8 cellular contexts compared by ENCODE assay signal in the genomic region with DNA sequence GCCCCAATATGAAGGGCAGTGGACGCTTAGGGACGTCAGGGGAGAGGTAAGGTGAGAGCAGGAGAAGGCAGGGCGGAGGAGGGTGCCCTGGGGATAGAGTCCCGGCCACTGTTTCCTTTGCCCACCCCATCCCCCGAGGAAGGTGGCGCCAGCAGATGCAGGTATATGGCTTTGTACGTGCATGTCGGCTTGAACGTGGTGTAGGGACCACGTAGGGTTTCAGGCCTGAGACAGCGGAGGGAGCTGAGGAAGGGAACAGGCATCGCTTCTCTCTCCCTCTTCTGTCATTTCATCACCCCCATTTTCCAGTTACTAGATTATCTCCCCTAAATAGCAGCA.
DNase-seq lines count a peak whose midpoint lies in the region; ATAC-seq, FAIRE-seq and TF ChIP-seq lines count a peak whose summit lies in the region.

No MANE protein-coding gene starts in this region.

- H2AK5ac ChIP-seq in H1 (ENCODE audit: low read depth, low read length), result no peak overlapping the region

- H3K4me2 ChIP-seq in Karpas-422 (ENCODE audit: low read depth, low read length, poor library complexity, severe bottlenecking), result peak overlapping the region; percentile 65
- H3K4me2 ChIP-seq in H1 (ENCODE audit: insufficient read depth in 1 of 2, low read depth in 2 of 2, low read length in 2 of 2), result peak overlapping the region; percentile 79 to 91

- no peak for TF ChIP-seq EP300 in H1 (IDR thresholded peaks at IDR 0.05; ENCODE audit: borderline replicate concordance in 1 of 2, low read depth in 2 of 2, low read length in 2 of 2)

- no peak overlapping the region for H3K56ac ChIP-seq in H1 (replicated peaks; ENCODE audit: insufficient read length, low read depth, low read length)

- H4K20me1 ChIP-seq in Karpas-422 (ENCODE audit: insufficient read depth, low read depth, low read length) (no peaks in the 10 kb centered on the region), H1 (replicated peaks in 1 of 2; ENCODE audit: control insufficient read depth in 1 of 2, insufficient read depth in 2 of 2, low read length in 2 of 2) (no peaks in the 10 kb centered on the region)

- H2AFZ ChIP-seq in Karpas-422 (ENCODE audit: low read length) (no peak overlapping the region), H1 (ENCODE audit: low read length) (no peak overlapping the region)

- H3K27ac ChIP-seq in Karpas-422 (ENCODE audit: low read length) (no peak overlapping the region), H1 (ENCODE audit: low read depth, low read length) (no peak overlapping the region)

- 38% methylated on average over 11 of the region's 12 CpGs; no CpG with 5 or more reads in 1 of the 2 experiments for WGBS in H1 (ENCODE audit: extremely low coverage in 1 of 2, insufficient coverage in 1 of 2, insufficient read length in 1 of 2, insufficient replicate concordance in 2 of 2, low coverage in 1 of 2, low lambda C conversion rate in 2 of 2, missing lambda C conversion rate in 1 of 2), 2 experiments

- no peak overlapping the region for H4K91ac ChIP-seq in H1 (replicated peaks; ENCODE audit: insufficient read length, low read length)

- no peak overlapping the region for H2BK120ac ChIP-seq in H1 (replicated peaks; ENCODE audit: low read depth, low read length)

- no peak overlapping the region; the same call in 1 of the 2 replicates for H2BK5ac ChIP-seq in H1 (ENCODE audit: low read depth, low read length)

- H3K9me3 ChIP-seq in Karpas-422 (ENCODE audit: low read length), result no peaks in the 10 kb centered on the region
- no peaks in the 10 kb centered on the region for H3K9me3 ChIP-seq in H1 (ENCODE audit: insufficient read depth in 2 of 2, low read depth in 1 of 2, low read length in 1 of 2)

- no peaks in the 10 kb centered on the region for H3K36me3 ChIP-seq in Karpas-422 (ENCODE audit: insufficient read depth, low read length)
- H3K36me3 ChIP-seq in H1 (ENCODE audit: control insufficient read depth in 2 of 4, insufficient read depth in 4 of 4, low read length in 3 of 4), result no peaks in the 10 kb centered on the region

- no peak for TF ChIP-seq POLR2A in H1 (IDR thresholded peaks at IDR 0.05; ENCODE audit: control extremely low read depth in 1 of 2, low read depth in 2 of 2, low read length in 2 of 2)

- H2BK15ac ChIP-seq in H1 (ENCODE audit: low read length), result no peak overlapping the region

- H3K27me3 ChIP-seq in Karpas-422 (ENCODE audit: low read length), result no peaks in the 10 kb centered on the region
- no peaks in the 10 kb centered on the region; a peak in 1 of 7 replicates for H3K27me3 ChIP-seq in H1 (replicated peaks in 1 of 4; ENCODE audit: control insufficient read depth in 3 of 4, extremely low read depth in 1 of 4, insufficient read depth in 3 of 4, low read length in 3 of 4)

- peak overlapping the region; percentile 53 for H3K4ac ChIP-seq in H1 (replicated peaks; ENCODE audit: insufficient read length, low read depth, low read length)

- TF ChIP-seq RAD21 in H1 (IDR thresholded peaks at IDR 0.05 in 1 of 2, conservative IDR thresholded peaks at IDR 0.05 in 1 of 2; ENCODE audit: low read depth in 2 of 2, low read length in 2 of 2), result no peak

- H3K9me2 ChIP-seq in Karpas-422 (replicated peaks; ENCODE audit: insufficient read depth, low read length), result no peaks in the 10 kb centered on the region

- H2BK20ac ChIP-seq in H1 (ENCODE audit: low read length), result no peak overlapping the region

- no peaks in the 10 kb centered on the region for H3K79me2 ChIP-seq in Karpas-422 (ENCODE audit: low read length)
- H3K79me2 ChIP-seq in H1 (ENCODE audit: control insufficient read depth in 1 of 2, insufficient read depth in 2 of 2, low read length in 2 of 2), result no peaks in the 10 kb centered on the region

- no peak overlapping the region for H2BK12ac ChIP-seq in H1 (ENCODE audit: low read depth, low read length)

- H3K4me1 ChIP-seq in Karpas-422 (ENCODE audit: low read length), result peaks cover 19% of the 10 kb centered on the region
- peaks cover 0 to 10% (median 2%) of the 10 kb centered on the region in 4 experiments; a peak in 2 of 7 replicates for H3K4me1 ChIP-seq in H1 (replicated peaks in 1 of 4; ENCODE audit: control insufficient read depth in 3 of 4, insufficient read depth in 4 of 4, low read length in 3 of 4)

- peak; percentile 34 for ATAC-seq in GM21526 (IDR thresholded peaks at IDR 0.05; ENCODE audit: low FRiP score, unreplicated experiment)
- ATAC-seq in HG02840 (IDR thresholded peaks at IDR 0.05; ENCODE audit: low FRiP score, unreplicated experiment), result no peak

- H4K8ac ChIP-seq in H1 (ENCODE audit: extremely low read depth, insufficient read depth, low read length), result no peak overlapping the region

- no peak overlapping the region for H3K18ac ChIP-seq in H1 (ENCODE audit: extremely low read depth, low read length)

- in situ Hi-C loops in G401 (cut with HindIII; ENCODE audit: low sequenced_read_pairs), result no loop called here

- H3K4me3 ChIP-seq in Karpas-422 (ENCODE audit: low read length) (peak overlapping the region; percentile 55; the same call in 1 of the 2 replicates), H1 (ENCODE audit: extremely low read depth in 1 of 4, insufficient read depth in 2 of 4, low read depth in 3 of 4, low read length in 4 of 4) (peak overlapping the region in 3 of 4 experiments; percentile 17 to 53 (median 35); a peak in 4 of 8 replicates)

- H4K5ac ChIP-seq in H1 (ENCODE audit: insufficient read length, low read depth, low read length), result no peak overlapping the region

- peak overlapping the region; percentile 68 for H3K9ac ChIP-seq in Karpas-422 (ENCODE audit: low read length)
- H3K9ac ChIP-seq in H1 (replicated peaks in 1 of 4; ENCODE audit: extremely low read depth in 1 of 4, low read depth in 3 of 4, low read length in 3 of 4), result no peak overlapping the region

- no peak for FAIRE-seq in H1 (lab: Jason Lieb, UNC)

- no peak overlapping the region for H3K14ac ChIP-seq in H1 (ENCODE audit: insufficient read length)

- no peaks in the 10 kb centered on the region for H3K79me1 ChIP-seq in H1 (ENCODE audit: low read depth, low read length)

- peaks cover 10% of the 10 kb centered on the region; the same call in 1 of the 2 replicates for H3K23me2 ChIP-seq in H1 (ENCODE audit: low read depth, low read length)

- no peak for TF ChIP-seq CTCF in H1 (IDR thresholded peaks at IDR 0.05; ENCODE audit: control extremely low read depth in 1 of 3, insufficient read depth in 1 of 3, low read depth in 1 of 3, low read length in 3 of 3)

- CTCF ChIA-PET in H1 (lab: Charles Lee; ENCODE audit: partially characterized antibody), result interaction anchor here (1.0 to 2.2 kb wide), 6 partner anchors 9 to 475 kb away, joined by 3 to 13 read pairs (median 4); no protein-coding TSS in a partner anchor

- no peak overlapping the region for H3K23ac ChIP-seq in H1 (ENCODE audit: insufficient read length)

- intact Hi-C loops in posterior vena cava (cut with DNase I), result no loop called here

- peak; percentile 38 for DNase-seq in DMS53 treated with DMSO at 0.1 percent for 48 hours (lab: John Stamatoyannopoulos, UW; ENCODE audit: unreplicated experiment)
- no peak for DNase-seq in Karpas-422
- no peak for DNase-seq in H1 (ENCODE audit: low read depth in 1 of 2, low spot score in 2 of 2)
- peak; percentile 72 for DNase-seq in posterior vena cava (ENCODE audit: low spot score)
- DNase-seq in G401 (ENCODE audit: low spot score), result no peak
- DNase-seq in SW480 (ENCODE audit: low spot score), result no peak

- POLR2A ChIA-PET in H1 (lab: Charles Lee; ENCODE audit: partially characterized antibody), result interaction anchor here (0.7 to 1.2 kb wide), 3 partner anchors 24 to 462 kb away, joined by 3 read pairs; no protein-coding TSS in a partner anchor

TF ChIP-seq in H1, 55 proteins besides CTCF, POLR2A, EP300 and RAD21:
- TF ChIP-seq POLR2AphosphoS5 (IDR thresholded peaks at IDR 0.05; ENCODE audit: low read depth, low read length) (peak; percentile 24; the same call in 1 of the 2 replicates), EZH2 (IDR thresholded peaks at IDR 0.05; ENCODE audit: low read depth, low read length, severe bottlenecking) (no peak)

Comparison
In these comparisons a context has a peak if more than half of its experiments do, and no peak if none do; other contexts are left out.
1. DNase-seq: peak in DMS53 treated with DMSO at 0.1 percent for 48 hours (single experiment) and posterior vena cava (single experiment); none in Karpas-422 (single experiment), H1 (0 of 2), G401 (single experiment) and SW480 (single experiment).